Comparison of ENCODE assay signal across 1 cellular context in the genomic region with DNA sequence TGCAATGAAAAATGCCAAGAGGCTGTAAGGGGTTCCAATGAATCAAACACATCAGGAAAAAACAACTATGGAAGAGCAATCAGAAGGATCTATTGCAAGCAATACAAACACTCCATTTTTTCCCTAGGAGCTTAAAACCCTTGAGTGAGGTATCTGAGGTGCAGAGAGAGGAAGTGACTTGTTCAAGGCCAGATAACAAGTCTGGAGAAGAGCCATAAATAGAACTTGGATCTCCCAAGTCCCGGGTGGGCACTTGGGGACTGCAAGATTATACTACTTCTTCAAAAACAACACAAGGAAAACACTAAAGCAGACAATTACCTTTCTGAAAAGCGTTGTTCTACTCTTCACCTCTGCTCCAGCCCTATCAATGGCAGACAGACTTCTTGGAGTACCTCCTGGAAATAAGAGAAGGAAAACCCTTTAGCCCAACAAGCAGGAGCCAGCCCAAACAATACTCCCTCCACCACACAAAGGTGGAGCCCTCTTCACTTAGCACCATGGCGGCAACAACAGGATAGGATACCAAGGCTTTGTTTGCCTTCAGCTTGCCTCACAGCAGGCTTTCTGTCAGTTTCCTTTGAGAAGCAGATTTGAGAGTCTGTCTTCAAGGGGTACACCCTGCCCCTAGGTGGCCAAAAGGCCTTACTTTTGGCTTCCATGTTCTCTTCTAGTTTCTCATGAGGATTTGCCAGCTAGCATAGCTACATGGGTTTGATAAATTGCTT.
TF ChIP-seq lines count a peak whose summit lies in the region.

No MANE protein-coding gene starts in this region.

TF ChIP-seq in GM23338, 12 proteins besides CTCF, POLR2A, EP300 and RAD21 (continued from another document):
- TF ChIP-seq, protein P1, sequence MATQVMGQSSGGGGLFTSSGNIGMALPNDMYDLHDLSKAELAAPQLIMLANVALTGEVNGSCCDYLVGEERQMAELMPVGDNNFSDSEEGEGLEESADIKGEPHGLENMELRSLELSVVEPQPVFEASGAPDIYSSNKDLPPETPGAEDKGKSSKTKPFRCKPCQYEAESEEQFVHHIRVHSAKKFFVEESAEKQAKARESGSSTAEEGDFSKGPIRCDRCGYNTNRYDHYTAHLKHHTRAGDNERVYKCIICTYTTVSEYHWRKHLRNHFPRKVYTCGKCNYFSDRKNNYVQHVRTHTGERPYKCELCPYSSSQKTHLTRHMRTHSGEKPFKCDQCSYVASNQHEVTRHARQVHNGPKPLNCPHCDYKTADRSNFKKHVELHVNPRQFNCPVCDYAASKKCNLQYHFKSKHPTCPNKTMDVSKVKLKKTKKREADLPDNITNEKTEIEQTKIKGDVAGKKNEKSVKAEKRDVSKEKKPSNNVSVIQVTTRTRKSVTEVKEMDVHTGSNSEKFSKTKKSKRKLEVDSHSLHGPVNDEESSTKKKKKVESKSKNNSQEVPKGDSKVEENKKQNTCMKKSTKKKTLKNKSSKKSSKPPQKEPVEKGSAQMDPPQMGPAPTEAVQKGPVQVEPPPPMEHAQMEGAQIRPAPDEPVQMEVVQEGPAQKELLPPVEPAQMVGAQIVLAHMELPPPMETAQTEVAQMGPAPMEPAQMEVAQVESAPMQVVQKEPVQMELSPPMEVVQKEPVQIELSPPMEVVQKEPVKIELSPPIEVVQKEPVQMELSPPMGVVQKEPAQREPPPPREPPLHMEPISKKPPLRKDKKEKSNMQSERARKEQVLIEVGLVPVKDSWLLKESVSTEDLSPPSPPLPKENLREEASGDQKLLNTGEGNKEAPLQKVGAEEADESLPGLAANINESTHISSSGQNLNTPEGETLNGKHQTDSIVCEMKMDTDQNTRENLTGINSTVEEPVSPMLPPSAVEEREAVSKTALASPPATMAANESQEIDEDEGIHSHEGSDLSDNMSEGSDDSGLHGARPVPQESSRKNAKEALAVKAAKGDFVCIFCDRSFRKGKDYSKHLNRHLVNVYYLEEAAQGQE (IDR thresholded peaks at IDR 0.05; ENCODE audit: unreplicated experiment): no peak
- TF ChIP-seq NANOG (IDR thresholded peaks at IDR 0.05; ENCODE audit: borderline replicate concordance): no peak
- TF ChIP-seq, protein P2, sequence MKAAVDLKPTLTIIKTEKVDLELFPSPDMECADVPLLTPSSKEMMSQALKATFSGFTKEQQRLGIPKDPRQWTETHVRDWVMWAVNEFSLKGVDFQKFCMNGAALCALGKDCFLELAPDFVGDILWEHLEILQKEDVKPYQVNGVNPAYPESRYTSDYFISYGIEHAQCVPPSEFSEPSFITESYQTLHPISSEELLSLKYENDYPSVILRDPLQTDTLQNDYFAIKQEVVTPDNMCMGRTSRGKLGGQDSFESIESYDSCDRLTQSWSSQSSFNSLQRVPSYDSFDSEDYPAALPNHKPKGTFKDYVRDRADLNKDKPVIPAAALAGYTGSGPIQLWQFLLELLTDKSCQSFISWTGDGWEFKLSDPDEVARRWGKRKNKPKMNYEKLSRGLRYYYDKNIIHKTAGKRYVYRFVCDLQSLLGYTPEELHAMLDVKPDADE (IDR thresholded peaks at IDR 0.05): no peak
- TF ChIP-seq JUNB (IDR thresholded peaks at IDR 0.05; ENCODE audit: unreplicated experiment): no peak
- TF ChIP-seq, protein P3, sequence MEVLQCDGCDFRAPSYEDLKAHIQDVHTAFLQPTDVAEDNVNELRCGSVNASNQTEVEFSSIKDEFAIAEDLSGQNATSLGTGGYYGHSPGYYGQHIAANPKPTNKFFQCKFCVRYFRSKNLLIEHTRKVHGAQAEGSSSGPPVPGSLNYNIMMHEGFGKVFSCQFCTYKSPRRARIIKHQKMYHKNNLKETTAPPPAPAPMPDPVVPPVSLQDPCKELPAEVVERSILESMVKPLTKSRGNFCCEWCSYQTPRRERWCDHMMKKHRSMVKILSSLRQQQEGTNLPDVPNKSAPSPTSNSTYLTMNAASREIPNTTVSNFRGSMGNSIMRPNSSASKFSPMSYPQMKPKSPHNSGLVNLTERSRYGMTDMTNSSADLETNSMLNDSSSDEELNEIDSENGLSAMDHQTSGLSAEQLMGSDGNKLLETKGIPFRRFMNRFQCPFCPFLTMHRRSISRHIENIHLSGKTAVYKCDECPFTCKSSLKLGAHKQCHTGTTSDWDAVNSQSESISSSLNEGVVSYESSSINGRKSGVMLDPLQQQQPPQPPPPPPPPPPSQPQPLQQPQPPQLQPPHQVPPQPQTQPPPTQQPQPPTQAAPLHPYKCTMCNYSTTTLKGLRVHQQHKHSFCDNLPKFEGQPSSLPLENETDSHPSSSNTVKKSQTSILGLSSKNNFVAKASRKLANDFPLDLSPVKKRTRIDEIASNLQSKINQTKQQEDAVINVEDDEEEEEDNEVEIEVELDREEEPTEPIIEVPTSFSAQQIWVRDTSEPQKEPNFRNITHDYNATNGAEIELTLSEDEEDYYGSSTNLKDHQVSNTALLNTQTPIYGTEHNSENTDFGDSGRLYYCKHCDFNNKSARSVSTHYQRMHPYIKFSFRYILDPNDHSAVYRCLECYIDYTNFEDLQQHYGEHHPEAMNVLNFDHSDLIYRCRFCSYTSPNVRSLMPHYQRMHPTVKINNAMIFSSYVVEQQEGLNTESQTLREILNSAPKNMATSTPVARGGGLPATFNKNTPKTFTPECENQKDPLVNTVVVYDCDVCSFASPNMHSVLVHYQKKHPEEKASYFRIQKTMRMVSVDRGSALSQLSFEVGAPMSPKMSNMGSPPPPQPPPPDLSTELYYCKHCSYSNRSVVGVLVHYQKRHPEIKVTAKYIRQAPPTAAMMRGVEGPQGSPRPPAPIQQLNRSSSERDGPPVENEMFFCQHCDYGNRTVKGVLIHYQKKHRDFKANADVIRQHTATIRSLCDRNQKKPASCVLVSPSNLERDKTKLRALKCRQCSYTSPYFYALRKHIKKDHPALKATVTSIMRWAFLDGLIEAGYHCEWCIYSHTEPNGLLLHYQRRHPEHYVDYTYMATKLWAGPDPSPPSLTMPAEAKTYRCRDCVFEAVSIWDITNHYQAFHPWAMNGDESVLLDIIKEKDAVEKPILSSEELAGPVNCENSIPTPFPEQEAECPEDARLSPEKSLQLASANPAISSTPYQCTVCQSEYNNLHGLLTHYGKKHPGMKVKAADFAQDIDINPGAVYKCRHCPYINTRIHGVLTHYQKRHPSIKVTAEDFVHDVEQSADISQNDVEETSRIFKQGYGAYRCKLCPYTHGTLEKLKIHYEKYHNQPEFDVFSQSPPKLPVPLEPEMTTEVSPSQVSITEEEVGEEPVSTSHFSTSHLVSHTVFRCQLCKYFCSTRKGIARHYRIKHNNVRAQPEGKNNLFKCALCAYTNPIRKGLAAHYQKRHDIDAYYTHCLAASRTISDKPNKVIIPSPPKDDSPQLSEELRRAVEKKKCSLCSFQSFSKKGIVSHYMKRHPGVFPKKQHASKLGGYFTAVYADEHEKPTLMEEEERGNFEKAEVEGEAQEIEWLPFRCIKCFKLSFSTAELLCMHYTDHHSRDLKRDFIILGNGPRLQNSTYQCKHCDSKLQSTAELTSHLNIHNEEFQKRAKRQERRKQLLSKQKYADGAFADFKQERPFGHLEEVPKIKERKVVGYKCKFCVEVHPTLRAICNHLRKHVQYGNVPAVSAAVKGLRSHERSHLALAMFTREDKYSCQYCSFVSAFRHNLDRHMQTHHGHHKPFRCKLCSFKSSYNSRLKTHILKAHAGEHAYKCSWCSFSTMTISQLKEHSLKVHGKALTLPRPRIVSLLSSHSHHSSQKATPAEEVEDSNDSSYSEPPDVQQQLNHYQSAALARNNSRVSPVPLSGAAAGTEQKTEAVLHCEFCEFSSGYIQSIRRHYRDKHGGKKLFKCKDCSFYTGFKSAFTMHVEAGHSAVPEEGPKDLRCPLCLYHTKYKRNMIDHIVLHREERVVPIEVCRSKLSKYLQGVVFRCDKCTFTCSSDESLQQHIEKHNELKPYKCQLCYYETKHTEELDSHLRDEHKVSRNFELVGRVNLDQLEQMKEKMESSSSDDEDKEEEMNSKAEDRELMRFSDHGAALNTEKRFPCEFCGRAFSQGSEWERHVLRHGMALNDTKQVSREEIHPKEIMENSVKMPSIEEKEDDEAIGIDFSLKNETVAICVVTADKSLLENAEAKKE (CRISPR knock-in tag; IDR thresholded peaks at IDR 0.05): no peak
- no peak for TF ChIP-seq EZH2phosphoT487 (IDR thresholded peaks at IDR 0.05; ENCODE audit: unreplicated experiment)
- no peak for TF ChIP-seq CREB1 (CRISPR knock-in tag; IDR thresholded peaks at IDR 0.05; ENCODE audit: low read depth)
- TF ChIP-seq ZNF114 (CRISPR knock-in tag; IDR thresholded peaks at IDR 0.05): no peak
- TF ChIP-seq ZNF331 (CRISPR knock-in tag; IDR thresholded peaks at IDR 0.05; ENCODE audit: low read depth): no peak
